Comparison of ENCODE assay signal across 1 cellular context in genomic region chr6:97925504-97925903, GRCh38.
TF ChIP-seq lines count a peak whose summit lies in the region.

No MANE protein-coding gene starts in this region.

TF ChIP-seq in H1, 55 proteins besides CTCF, POLR2A, EP300 and RAD21 (continued from another document):
- TF ChIP-seq TAF7 (optimal IDR thresholded peaks at IDR 0.05; ENCODE audit: borderline replicate concordance, low read depth, low read length): no peak
